ENCODE assay signal across 2 cellular contexts in the genomic region with DNA sequence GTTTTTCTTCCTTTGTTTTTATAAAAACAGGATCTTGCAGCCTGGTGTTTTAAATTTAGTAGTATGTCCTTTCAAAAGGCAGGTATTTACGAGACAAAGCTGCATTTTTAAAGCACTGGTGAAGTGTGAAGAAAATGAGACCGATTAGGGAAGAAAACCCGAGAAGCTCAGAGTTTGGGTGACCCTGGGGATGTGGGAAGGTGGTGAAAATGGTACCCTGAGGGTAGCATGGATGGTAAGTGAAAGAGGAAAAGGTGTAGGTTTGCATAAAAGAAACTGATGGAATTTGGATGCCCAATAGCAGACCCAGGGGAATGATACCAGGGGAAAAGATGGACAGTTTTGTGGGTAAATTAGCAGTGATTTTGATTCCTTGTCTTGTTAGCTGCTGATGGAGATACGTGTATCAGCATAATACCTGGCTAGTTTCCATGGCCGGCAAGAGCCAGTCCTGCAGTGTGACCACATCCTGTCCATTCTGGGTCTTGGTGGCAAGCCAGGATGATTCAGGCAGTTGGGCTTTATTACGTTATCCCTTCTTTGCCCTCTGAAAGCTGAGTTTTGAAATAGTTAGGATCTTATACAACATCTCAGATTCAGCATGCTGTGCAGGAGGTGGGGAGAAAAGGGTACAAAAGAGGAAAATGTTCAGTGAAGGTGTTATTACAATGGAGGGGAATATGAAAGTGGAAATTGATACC.
TF ChIP-seq lines count a peak whose summit lies in the region.

No MANE protein-coding gene starts in this region.

TF ChIP-seq in HEK293, 187 proteins besides CTCF, POLR2A, EP300 and RAD21 (continued from another document and continues in another):
- TF ChIP-seq, protein P1, sequence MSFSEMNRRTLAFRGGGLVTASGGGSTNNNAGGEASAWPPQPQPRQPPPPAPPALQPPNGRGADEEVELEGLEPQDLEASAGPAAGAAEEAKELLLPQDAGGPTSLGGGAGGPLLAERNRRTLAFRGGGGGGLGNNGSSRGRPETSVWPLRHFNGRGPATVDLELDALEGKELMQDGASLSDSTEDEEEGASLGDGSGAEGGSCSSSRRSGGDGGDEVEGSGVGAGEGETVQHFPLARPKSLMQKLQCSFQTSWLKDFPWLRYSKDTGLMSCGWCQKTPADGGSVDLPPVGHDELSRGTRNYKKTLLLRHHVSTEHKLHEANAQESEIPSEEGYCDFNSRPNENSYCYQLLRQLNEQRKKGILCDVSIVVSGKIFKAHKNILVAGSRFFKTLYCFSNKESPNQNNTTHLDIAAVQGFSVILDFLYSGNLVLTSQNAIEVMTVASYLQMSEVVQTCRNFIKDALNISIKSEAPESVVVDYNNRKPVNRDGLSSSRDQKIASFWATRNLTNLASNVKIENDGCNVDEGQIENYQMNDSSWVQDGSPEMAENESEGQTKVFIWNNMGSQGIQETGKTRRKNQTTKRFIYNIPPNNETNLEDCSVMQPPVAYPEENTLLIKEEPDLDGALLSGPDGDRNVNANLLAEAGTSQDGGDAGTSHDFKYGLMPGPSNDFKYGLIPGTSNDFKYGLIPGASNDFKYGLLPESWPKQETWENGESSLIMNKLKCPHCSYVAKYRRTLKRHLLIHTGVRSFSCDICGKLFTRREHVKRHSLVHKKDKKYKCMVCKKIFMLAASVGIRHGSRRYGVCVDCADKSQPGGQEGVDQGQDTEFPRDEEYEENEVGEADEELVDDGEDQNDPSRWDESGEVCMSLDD (tag by site-specific recombination; IDR thresholded peaks at IDR 0.05): no peak
- TF ChIP-seq RBAK (tag by site-specific recombination; IDR thresholded peaks at IDR 0.05) (no peak), ZNF394 (tag by site-specific recombination; IDR thresholded peaks at IDR 0.05; ENCODE audit: borderline replicate concordance) (no peak), ZNF324 (tag by site-specific recombination; IDR thresholded peaks at IDR 0.05) (no peak), ZNF514 (tag by site-specific recombination; IDR thresholded peaks at IDR 0.05) (no peak), ZNF785 (tag by site-specific recombination; IDR thresholded peaks at IDR 0.05) (no peak), ZNF792 (tag by site-specific recombination; IDR thresholded peaks at IDR 0.05) (no peak), ZNF548 (tag by site-specific recombination; IDR thresholded peaks at IDR 0.05) (no peak), ZNF623 (tag by site-specific recombination; IDR thresholded peaks at IDR 0.05) (no peak), GLI4 (tag by site-specific recombination; IDR thresholded peaks at IDR 0.05) (no peak), ZNF596 (tag by site-specific recombination; IDR thresholded peaks at IDR 0.05) (no peak), GLIS1 (tag by site-specific recombination; IDR thresholded peaks at IDR 0.05) (peak; percentile 24; the same call in 1 of the 2 replicates)
- TF ChIP-seq, protein P2, sequence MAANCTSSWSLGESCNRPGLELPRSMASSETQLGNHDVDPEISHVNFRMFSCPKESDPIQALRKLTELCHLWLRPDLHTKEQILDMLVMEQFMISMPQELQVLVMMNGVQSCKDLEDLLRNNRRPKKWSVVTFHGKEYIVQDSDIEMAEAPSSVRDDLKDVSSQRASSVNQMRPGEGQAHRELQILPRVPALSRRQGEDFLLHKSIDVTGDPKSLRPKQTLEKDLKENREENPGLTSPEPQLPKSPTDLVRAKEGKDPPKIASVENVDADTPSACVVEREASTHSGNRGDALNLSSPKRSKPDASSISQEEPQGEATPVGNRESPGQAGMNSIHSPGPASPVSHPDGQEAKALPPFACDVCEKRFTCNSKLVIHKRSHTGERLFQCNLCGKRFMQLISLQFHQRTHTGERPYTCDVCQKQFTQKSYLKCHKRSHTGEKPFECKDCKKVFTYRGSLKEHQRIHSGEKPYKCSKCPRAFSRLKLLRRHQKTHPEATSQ (tag by site-specific recombination; IDR thresholded peaks at IDR 0.05): no peak
- TF ChIP-seq, protein P3, sequence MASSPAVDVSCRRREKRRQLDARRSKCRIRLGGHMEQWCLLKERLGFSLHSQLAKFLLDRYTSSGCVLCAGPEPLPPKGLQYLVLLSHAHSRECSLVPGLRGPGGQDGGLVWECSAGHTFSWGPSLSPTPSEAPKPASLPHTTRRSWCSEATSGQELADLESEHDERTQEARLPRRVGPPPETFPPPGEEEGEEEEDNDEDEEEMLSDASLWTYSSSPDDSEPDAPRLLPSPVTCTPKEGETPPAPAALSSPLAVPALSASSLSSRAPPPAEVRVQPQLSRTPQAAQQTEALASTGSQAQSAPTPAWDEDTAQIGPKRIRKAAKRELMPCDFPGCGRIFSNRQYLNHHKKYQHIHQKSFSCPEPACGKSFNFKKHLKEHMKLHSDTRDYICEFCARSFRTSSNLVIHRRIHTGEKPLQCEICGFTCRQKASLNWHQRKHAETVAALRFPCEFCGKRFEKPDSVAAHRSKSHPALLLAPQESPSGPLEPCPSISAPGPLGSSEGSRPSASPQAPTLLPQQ (tag by site-specific recombination; IDR thresholded peaks at IDR 0.05): peak; percentile 39; the same call in 1 of the 2 replicates
- TF ChIP-seq, protein P4, sequence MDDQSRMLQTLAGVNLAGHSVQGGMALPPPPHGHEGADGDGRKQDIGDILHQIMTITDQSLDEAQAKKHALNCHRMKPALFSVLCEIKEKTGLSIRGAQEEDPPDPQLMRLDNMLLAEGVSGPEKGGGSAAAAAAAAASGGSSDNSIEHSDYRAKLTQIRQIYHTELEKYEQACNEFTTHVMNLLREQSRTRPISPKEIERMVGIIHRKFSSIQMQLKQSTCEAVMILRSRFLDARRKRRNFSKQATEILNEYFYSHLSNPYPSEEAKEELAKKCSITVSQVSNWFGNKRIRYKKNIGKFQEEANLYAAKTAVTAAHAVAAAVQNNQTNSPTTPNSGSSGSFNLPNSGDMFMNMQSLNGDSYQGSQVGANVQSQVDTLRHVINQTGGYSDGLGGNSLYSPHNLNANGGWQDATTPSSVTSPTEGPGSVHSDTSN (CRISPR knock-in tag; IDR thresholded peaks at IDR 0.05): no peak
- TF ChIP-seq, protein P5, sequence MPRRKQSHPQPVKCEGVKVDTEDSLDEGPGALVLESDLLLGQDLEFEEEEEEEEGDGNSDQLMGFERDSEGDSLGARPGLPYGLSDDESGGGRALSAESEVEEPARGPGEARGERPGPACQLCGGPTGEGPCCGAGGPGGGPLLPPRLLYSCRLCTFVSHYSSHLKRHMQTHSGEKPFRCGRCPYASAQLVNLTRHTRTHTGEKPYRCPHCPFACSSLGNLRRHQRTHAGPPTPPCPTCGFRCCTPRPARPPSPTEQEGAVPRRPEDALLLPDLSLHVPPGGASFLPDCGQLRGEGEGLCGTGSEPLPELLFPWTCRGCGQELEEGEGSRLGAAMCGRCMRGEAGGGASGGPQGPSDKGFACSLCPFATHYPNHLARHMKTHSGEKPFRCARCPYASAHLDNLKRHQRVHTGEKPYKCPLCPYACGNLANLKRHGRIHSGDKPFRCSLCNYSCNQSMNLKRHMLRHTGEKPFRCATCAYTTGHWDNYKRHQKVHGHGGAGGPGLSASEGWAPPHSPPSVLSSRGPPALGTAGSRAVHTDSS (tag by site-specific recombination; IDR thresholded peaks at IDR 0.05): no peak
- TF ChIP-seq, protein P6, sequence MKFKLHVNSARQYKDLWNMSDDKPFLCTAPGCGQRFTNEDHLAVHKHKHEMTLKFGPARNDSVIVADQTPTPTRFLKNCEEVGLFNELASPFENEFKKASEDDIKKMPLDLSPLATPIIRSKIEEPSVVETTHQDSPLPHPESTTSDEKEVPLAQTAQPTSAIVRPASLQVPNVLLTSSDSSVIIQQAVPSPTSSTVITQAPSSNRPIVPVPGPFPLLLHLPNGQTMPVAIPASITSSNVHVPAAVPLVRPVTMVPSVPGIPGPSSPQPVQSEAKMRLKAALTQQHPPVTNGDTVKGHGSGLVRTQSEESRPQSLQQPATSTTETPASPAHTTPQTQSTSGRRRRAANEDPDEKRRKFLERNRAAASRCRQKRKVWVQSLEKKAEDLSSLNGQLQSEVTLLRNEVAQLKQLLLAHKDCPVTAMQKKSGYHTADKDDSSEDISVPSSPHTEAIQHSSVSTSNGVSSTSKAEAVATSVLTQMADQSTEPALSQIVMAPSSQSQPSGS (tag by site-specific recombination; IDR thresholded peaks at IDR 0.05; ENCODE audit: low read depth): peak; percentile 37; the same call in 1 of the 2 replicates

TF ChIP-seq in SK-N-SH treated with all-trans-retinoic acid at 6 μM for 48 hours, 23 proteins besides CTCF, POLR2A, EP300 and RAD21 (continued from another document):
- TF ChIP-seq, protein P7, sequence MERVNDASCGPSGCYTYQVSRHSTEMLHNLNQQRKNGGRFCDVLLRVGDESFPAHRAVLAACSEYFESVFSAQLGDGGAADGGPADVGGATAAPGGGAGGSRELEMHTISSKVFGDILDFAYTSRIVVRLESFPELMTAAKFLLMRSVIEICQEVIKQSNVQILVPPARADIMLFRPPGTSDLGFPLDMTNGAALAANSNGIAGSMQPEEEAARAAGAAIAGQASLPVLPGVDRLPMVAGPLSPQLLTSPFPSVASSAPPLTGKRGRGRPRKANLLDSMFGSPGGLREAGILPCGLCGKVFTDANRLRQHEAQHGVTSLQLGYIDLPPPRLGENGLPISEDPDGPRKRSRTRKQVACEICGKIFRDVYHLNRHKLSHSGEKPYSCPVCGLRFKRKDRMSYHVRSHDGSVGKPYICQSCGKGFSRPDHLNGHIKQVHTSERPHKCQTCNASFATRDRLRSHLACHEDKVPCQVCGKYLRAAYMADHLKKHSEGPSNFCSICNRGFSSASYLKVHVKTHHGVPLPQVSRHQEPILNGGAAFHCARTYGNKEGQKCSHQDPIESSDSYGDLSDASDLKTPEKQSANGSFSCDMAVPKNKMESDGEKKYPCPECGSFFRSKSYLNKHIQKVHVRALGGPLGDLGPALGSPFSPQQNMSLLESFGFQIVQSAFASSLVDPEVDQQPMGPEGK (CRISPR knock-in tag; IDR thresholded peaks at IDR 0.05; ENCODE audit: borderline replicate concordance): no peak
- TF ChIP-seq ZNF8 (CRISPR knock-in tag; IDR thresholded peaks at IDR 0.05) (no peak), ESRRG (CRISPR knock-in tag; IDR thresholded peaks at IDR 0.05) (no peak), SNAI2 (CRISPR knock-in tag; IDR thresholded peaks at IDR 0.05) (no peak), CSDC2 (CRISPR knock-in tag; IDR thresholded peaks at IDR 0.05) (no peak), ZNF565 (CRISPR knock-in tag; conservative IDR thresholded peaks at IDR 0.05; ENCODE audit: low read depth) (no peak), ZNF70 (CRISPR knock-in tag; IDR thresholded peaks at IDR 0.05) (no peak), ISL1 (CRISPR knock-in tag; IDR thresholded peaks at IDR 0.05) (peak; percentile 59), RARB (CRISPR knock-in tag; IDR thresholded peaks at IDR 0.05) (no peak), ZC3H10 (CRISPR knock-in tag; IDR thresholded peaks at IDR 0.05) (no peak), TOX (CRISPR knock-in tag; IDR thresholded peaks at IDR 0.05; ENCODE audit: borderline replicate concordance) (no peak), TCF4 (CRISPR knock-in tag; IDR thresholded peaks at IDR 0.05; ENCODE audit: borderline replicate concordance) (no peak), ARNTL (CRISPR knock-in tag; IDR thresholded peaks at IDR 0.05; ENCODE audit: borderline replicate concordance, low read depth) (no peak), PPARA (CRISPR knock-in tag; IDR thresholded peaks at IDR 0.05; ENCODE audit: borderline replicate concordance) (no peak)
- TF ChIP-seq, protein P8, sequence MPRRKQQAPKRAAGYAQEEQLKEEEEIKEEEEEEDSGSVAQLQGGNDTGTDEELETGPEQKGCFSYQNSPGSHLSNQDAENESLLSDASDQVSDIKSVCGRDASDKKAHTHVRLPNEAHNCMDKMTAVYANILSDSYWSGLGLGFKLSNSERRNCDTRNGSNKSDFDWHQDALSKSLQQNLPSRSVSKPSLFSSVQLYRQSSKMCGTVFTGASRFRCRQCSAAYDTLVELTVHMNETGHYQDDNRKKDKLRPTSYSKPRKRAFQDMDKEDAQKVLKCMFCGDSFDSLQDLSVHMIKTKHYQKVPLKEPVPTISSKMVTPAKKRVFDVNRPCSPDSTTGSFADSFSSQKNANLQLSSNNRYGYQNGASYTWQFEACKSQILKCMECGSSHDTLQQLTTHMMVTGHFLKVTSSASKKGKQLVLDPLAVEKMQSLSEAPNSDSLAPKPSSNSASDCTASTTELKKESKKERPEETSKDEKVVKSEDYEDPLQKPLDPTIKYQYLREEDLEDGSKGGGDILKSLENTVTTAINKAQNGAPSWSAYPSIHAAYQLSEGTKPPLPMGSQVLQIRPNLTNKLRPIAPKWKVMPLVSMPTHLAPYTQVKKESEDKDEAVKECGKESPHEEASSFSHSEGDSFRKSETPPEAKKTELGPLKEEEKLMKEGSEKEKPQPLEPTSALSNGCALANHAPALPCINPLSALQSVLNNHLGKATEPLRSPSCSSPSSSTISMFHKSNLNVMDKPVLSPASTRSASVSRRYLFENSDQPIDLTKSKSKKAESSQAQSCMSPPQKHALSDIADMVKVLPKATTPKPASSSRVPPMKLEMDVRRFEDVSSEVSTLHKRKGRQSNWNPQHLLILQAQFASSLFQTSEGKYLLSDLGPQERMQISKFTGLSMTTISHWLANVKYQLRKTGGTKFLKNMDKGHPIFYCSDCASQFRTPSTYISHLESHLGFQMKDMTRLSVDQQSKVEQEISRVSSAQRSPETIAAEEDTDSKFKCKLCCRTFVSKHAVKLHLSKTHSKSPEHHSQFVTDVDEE (CRISPR knock-in tag; IDR thresholded peaks at IDR 0.05): peak; percentile 53; the same call in 1 of the 2 replicates
